ENCODE assay signal across 8 cellular contexts in the genomic region with DNA sequence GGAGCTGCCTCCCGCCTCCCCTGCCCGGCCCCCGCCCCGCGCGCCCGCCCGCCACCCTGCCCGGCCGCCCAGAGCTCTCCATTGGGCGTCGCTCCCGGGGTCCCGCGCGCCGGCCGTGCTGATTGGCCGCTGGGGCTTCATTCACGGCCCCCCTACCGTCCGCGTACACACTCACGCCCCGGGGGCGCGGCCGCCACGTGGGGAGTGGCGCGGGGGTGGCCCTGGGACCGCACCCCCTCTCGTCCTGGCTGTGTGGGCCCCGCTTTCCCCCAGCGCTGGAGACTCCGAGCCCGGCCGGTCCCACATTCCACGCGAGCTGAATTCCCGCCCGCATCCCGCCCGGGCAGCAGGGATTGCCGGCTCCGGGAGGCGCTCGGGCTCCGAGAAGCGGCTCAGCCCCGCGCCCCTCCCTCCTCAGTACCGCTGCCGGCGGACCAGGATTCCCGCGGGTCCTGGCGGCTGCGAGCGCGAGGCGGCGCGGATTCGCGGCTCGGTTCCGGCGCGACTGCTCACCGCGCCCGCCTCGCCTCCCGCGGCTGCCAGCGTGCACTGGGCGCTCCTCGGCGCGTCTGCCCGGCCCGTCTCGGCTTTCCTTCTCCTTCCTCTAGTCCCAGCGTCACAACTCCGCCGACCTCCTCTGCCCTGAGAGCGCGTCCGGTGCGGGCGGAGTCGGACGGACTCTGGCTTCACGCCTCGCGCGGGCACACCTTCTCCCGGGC. TPM values are rescaled to one million over a fixed set of nuclear protein-coding genes. Genes with fewer than 3 reads are reported as not detected.
DNase-seq lines count a peak whose midpoint lies in the region; ATAC-seq, FAIRE-seq and TF ChIP-seq lines count a peak whose summit lies in the region.

No MANE protein-coding gene starts in this region.

- H3K9me3 ChIP-seq in HepG2 (ENCODE audit: low read length) = no peaks in the 10 kb centered on the region

- intact Hi-C loops in HepG2 (cut with micrococcal nuclease; ENCODE audit: unreplicated experiment) = no loop called here

- TF ChIP-seq RAD21 in HepG2 (CRISPR knock-in tag; IDR thresholded peaks at IDR 0.05) = no peak

- POLR2A ChIA-PET in HepG2 (lab: Yijun Ruan, JAX) = interaction anchor here (1.1 to 1.3 kb wide), 2 partner anchors 17 to 35 kb away, joined by 3 read pairs; a partner anchor contains a TSS

- ATAC-seq in HG02798 (IDR thresholded peaks at IDR 0.05; ENCODE audit: poor library complexity, unreplicated experiment) = peak; percentile 78
- peak; percentile 82 for ATAC-seq in HepG2

- TF ChIP-seq POLR2A in HepG2 (IDR thresholded peaks at IDR 0.05; ENCODE audit: insufficient read depth in 1 of 2, low read depth in 2 of 2, low read length in 2 of 2) = no peak

- no peak overlapping the region for H2AFZ ChIP-seq in HepG2 (ENCODE audit: low read length)

- TF ChIP-seq EP300 in HepG2 (IDR thresholded peaks at IDR 0.05; ENCODE audit: low read depth in 2 of 2, low read length in 2 of 2) (no peak), HepG2 (CRISPR knock-in tag; IDR thresholded peaks at IDR 0.05; ENCODE audit: borderline replicate concordance) (no peak)

- no peak for TF ChIP-seq CTCF in GM12875 (IDR thresholded peaks at IDR 0.05; ENCODE audit: borderline replicate concordance, insufficient read depth, low read depth, low read length)
- TF ChIP-seq CTCF in HepG2 (CRISPR knock-in tag; IDR thresholded peaks at IDR 0.05) = peak; percentile 38

- no peak overlapping the region for H3K9ac ChIP-seq in HepG2 (ENCODE audit: insufficient read depth, low read depth, low read length)

- H3K27me3 ChIP-seq in HepG2 (ENCODE audit: control insufficient read depth in 1 of 2, insufficient read depth in 2 of 2, low read length in 2 of 2) = peaks cover 10 to 62% of the 10 kb centered on the region in 2 experiments

- in situ Hi-C loops in HepG2 (cut with HindIII; ENCODE audit: extremely low pct_ligation_motif_present, low pct_unique_long_range_greater_than_20kb) = no loop called here

- no peak for FAIRE-seq in HepG2 (lab: Jason Lieb, UNC)

- H3K4me1 ChIP-seq in HepG2 (ENCODE audit: insufficient read depth, low read length) = peaks cover 22% of the 10 kb centered on the region

- DNase-seq in NCI-H2171 treated with DMSO at 0.1 percent for 48 hours (lab: John Stamatoyannopoulos, UW) = peak; percentile 87
- peak; percentile 57 to 74 for DNase-seq in activated CD4-positive, alpha-beta T cell treated with anti-CD3 and anti-CD28 coated beads, Interleukin-2, amount 50 U/mL, for 24 hours (ENCODE audit: low read depth in 1 of 2, low spot score in 1 of 2)
- peak; percentile 80 for DNase-seq in dermis blood vessel endothelial cell
- peak; percentile 47 for DNase-seq in HepG2 (ENCODE audit: low spot score)
- DNase-seq in stimulated activated CD4-positive, alpha-beta T cell treated with anti-CD3 and anti-CD28 coated beads, Interleukin-2, amount 100 ng/mL, for 4 hours (ENCODE audit: low read depth) = peak; percentile 71
- DNase-seq in SHP77 treated with DMSO at 0.1 percent for 48 hours (lab: John Stamatoyannopoulos, UW) = no peak

- no peaks in the 10 kb centered on the region for H3K79me2 ChIP-seq in HepG2 (ENCODE audit: insufficient read depth, low read length)

- H4K20me1 ChIP-seq in HepG2 (ENCODE audit: insufficient read depth, low read length) = 0 out of 2 replicates have a peak, but pooled peaks cover 2% of the 10 kb centered on the region

- H3K36me3 ChIP-seq in HepG2 (replicated peaks in 1 of 2; ENCODE audit: control insufficient read depth in 1 of 2, insufficient read depth in 2 of 2, low read length in 2 of 2) = no peaks in the 10 kb centered on the region

- CTCF ChIA-PET in HepG2 (lab: Yijun Ruan, JAX; ENCODE audit: low intra/inter-chr PET ratio, low total read pairs) = no interaction called here

- no peak overlapping the region for H3K27ac ChIP-seq in HepG2 (ENCODE audit: extremely low read length, insufficient read depth, low read length)

- WGBS in HepG2 (ENCODE audit: low lambda C conversion rate) = 2% methylated on average over 11 of the region's 99 CpGs

- H3K4me3 ChIP-seq in GM12875 (ENCODE audit: low read depth, low read length) (peak overlapping the region; percentile 55), HepG2 (replicated peaks in 1 of 3; ENCODE audit: insufficient read depth in 1 of 3, low read depth in 2 of 3, low read length in 3 of 3) (peak overlapping the region; percentile 32 to 70 (median 59); a peak in 4 of 6 replicates)

- H3K4me2 ChIP-seq in HepG2 (ENCODE audit: low read depth, low read length) = peak overlapping the region; percentile 70

- no TSS peak for BruUV-seq in HepG2 (replicated peaks; lab: Mats Ljungman, UMichigan)

RNA-seq across cellular contexts. Expression of a gene that starts 0.5 kb away (rescaled TPM):
- total RNA-seq in dermis blood vessel endothelial cell = under 0.01 and 0.05 TPM in 2 replicates
- total RNA-seq in HepG2 (2016; rRNA removed; fragmentation: Illumina TruSeq; extraction: Trizol) = not detected in 2 replicates
- not detected in 2 replicates for total RNA-seq in HepG2 (2016; cell fraction: cytosol; rRNA removed; fragmentation: Illumina TruSeq; extraction: Trizol; ENCODE audit: low read depth)
- not detected in 2 replicates for total RNA-seq in HepG2 (2016; cell fraction: insoluble cytoplasmic fraction; rRNA removed; fragmentation: Illumina TruSeq; extraction: Trizol)
- total RNA-seq in HepG2 (2016; cell fraction: membrane; rRNA removed; fragmentation: Illumina TruSeq; extraction: Trizol) = not detected in 2 replicates
- not detected in 2 replicates for total RNA-seq in HepG2 (2016; cell fraction: nucleus; rRNA removed; fragmentation: Illumina TruSeq; extraction: Trizol)
- polyA plus RNA-seq in HepG2 (2011; rRNA removed) = not detected in 2 replicates
- not detected in 2 replicates for polyA plus RNA-seq in HepG2 (2011; cell fraction: cytosol; rRNA removed)
- not detected in 2 replicates for polyA plus RNA-seq in HepG2 (2011; cell fraction: nucleus; rRNA removed)
- not detected in 2 replicates for polyA plus RNA-seq in HepG2 (2012)
- polyA plus RNA-seq in HepG2 (2016; cell fraction: cytosol; fragmentation: Illumina TruSeq; extraction: Trizol; ENCODE audit: low read depth) = not detected in 2 replicates
- not detected in 2 replicates for polyA plus RNA-seq in HepG2 (2016; cell fraction: insoluble cytoplasmic fraction; fragmentation: Illumina TruSeq; extraction: Trizol; ENCODE audit: low read depth)
- polyA plus RNA-seq in HepG2 (2016; cell fraction: membrane; fragmentation: Illumina TruSeq; extraction: Trizol; ENCODE audit: low read depth) = not detected in 2 replicates
- polyA plus RNA-seq in HepG2 (2016; cell fraction: nucleus; fragmentation: Illumina TruSeq; extraction: Trizol; ENCODE audit: insufficient read depth, low read depth) = not detected in 2 replicates
- 0.07 TPM in 1 of 2 replicates, not detected in the other for polyA minus RNA-seq in HepG2 (2011; rRNA and poly(A)+ RNA removed; ENCODE audit: low replicate concordance)
- polyA minus RNA-seq in HepG2 (2011; cell fraction: cytosol; rRNA and poly(A)+ RNA removed) = not detected in 2 replicates
- not detected in 2 replicates for polyA minus RNA-seq in HepG2 (2011; cell fraction: nucleus; rRNA and poly(A)+ RNA removed)

RNA-seq across cellular contexts. Expression of a gene that starts 34.5 kb away (rescaled TPM):
- total RNA-seq in dermis blood vessel endothelial cell (47.0 and 47.5 TPM in 2 replicates), HepG2 (2016; rRNA removed; fragmentation: Illumina TruSeq; extraction: Trizol) (44.8 and 71.4 TPM in 2 replicates)
- total RNA-seq in HepG2 (2016; cell fraction: cytosol; rRNA removed; fragmentation: Illumina TruSeq; extraction: Trizol; ENCODE audit: low read depth) = 8.4 and 10.8 TPM in 2 replicates
- total RNA-seq in HepG2 (2016; cell fraction: insoluble cytoplasmic fraction; rRNA removed; fragmentation: Illumina TruSeq; extraction: Trizol) = 43.6 and 60.8 TPM in 2 replicates
- 16.8 and 19.4 TPM in 2 replicates for total RNA-seq in HepG2 (2016; cell fraction: membrane; rRNA removed; fragmentation: Illumina TruSeq; extraction: Trizol)
- total RNA-seq in HepG2 (2016; cell fraction: nucleus; rRNA removed; fragmentation: Illumina TruSeq; extraction: Trizol) = 20.6 and 23.0 TPM in 2 replicates
- polyA plus RNA-seq in HepG2 (2011; rRNA removed) = 11.8 and 13.5 TPM in 2 replicates
- polyA plus RNA-seq in HepG2 (2011; cell fraction: cytosol; rRNA removed) = 7.8 and 10.7 TPM in 2 replicates
- polyA plus RNA-seq in HepG2 (2011; cell fraction: nucleus; rRNA removed) = 4.5 and 5.5 TPM in 2 replicates
- polyA plus RNA-seq in HepG2 (2012) = 16.1 and 22.2 TPM in 2 replicates
- polyA plus RNA-seq in HepG2 (2016; cell fraction: cytosol; fragmentation: Illumina TruSeq; extraction: Trizol; ENCODE audit: low read depth) = 8.5 and 9.1 TPM in 2 replicates
- 71.4 and 74.3 TPM in 2 replicates for polyA plus RNA-seq in HepG2 (2016; cell fraction: insoluble cytoplasmic fraction; fragmentation: Illumina TruSeq; extraction: Trizol; ENCODE audit: low read depth)
- polyA plus RNA-seq in HepG2 (2016; cell fraction: membrane; fragmentation: Illumina TruSeq; extraction: Trizol; ENCODE audit: low read depth) = 11.7 and 13.3 TPM in 2 replicates
- polyA plus RNA-seq in HepG2 (2016; cell fraction: nucleus; fragmentation: Illumina TruSeq; extraction: Trizol; ENCODE audit: insufficient read depth, low read depth) = 35.4 and 38.1 TPM in 2 replicates
- polyA minus RNA-seq in HepG2 (2011; rRNA and poly(A)+ RNA removed; ENCODE audit: low replicate concordance) = 5.8 and 16.2 TPM in 2 replicates
- polyA minus RNA-seq in HepG2 (2011; cell fraction: cytosol; rRNA and poly(A)+ RNA removed) = 6.4 and 11.6 TPM in 2 replicates
- 18.2 and 19.0 TPM in 2 replicates for polyA minus RNA-seq in HepG2 (2011; cell fraction: nucleus; rRNA and poly(A)+ RNA removed)

RNA-seq across cellular contexts. Expression of a gene that starts 41.7 kb away (rescaled TPM):
- total RNA-seq in dermis blood vessel endothelial cell = 12.4 and 20.2 TPM in 2 replicates
- total RNA-seq in HepG2 (2016; rRNA removed; fragmentation: Illumina TruSeq; extraction: Trizol) = 2.8 TPM in 2 replicates
- total RNA-seq in HepG2 (2016; cell fraction: cytosol; rRNA removed; fragmentation: Illumina TruSeq; extraction: Trizol; ENCODE audit: low read depth) = 2.3 and 2.5 TPM in 2 replicates
- total RNA-seq in HepG2 (2016; cell fraction: insoluble cytoplasmic fraction; rRNA removed; fragmentation: Illumina TruSeq; extraction: Trizol) = 1.7 and 3.4 TPM in 2 replicates
- total RNA-seq in HepG2 (2016; cell fraction: membrane; rRNA removed; fragmentation: Illumina TruSeq; extraction: Trizol) = 3.3 and 3.5 TPM in 2 replicates
- total RNA-seq in HepG2 (2016; cell fraction: nucleus; rRNA removed; fragmentation: Illumina TruSeq; extraction: Trizol) = 3.1 and 4.0 TPM in 2 replicates
- 6.6 and 8.6 TPM in 2 replicates for polyA plus RNA-seq in HepG2 (2011; rRNA removed)
- 5.2 and 5.5 TPM in 2 replicates for polyA plus RNA-seq in HepG2 (2011; cell fraction: cytosol; rRNA removed)
- 31.9 and 32.9 TPM in 2 replicates for polyA plus RNA-seq in HepG2 (2011; cell fraction: nucleus; rRNA removed)
- polyA plus RNA-seq in HepG2 (2012) = 11.9 and 15.1 TPM in 2 replicates
- polyA plus RNA-seq in HepG2 (2016; cell fraction: cytosol; fragmentation: Illumina TruSeq; extraction: Trizol; ENCODE audit: low read depth) = 5.5 and 6.1 TPM in 2 replicates
- polyA plus RNA-seq in HepG2 (2016; cell fraction: insoluble cytoplasmic fraction; fragmentation: Illumina TruSeq; extraction: Trizol; ENCODE audit: low read depth) = 4.6 and 6.9 TPM in 2 replicates
- polyA plus RNA-seq in HepG2 (2016; cell fraction: membrane; fragmentation: Illumina TruSeq; extraction: Trizol; ENCODE audit: low read depth) = 7.6 and 10.1 TPM in 2 replicates
- polyA plus RNA-seq in HepG2 (2016; cell fraction: nucleus; fragmentation: Illumina TruSeq; extraction: Trizol; ENCODE audit: insufficient read depth, low read depth) = 7.2 and 9.0 TPM in 2 replicates
- 23.2 and 31.5 TPM in 2 replicates for polyA minus RNA-seq in HepG2 (2011; rRNA and poly(A)+ RNA removed; ENCODE audit: low replicate concordance)
- 8.4 and 8.7 TPM in 2 replicates for polyA minus RNA-seq in HepG2 (2011; cell fraction: cytosol; rRNA and poly(A)+ RNA removed)
- polyA minus RNA-seq in HepG2 (2011; cell fraction: nucleus; rRNA and poly(A)+ RNA removed) = 15.3 and 23.5 TPM in 2 replicates

RNA-seq across cellular contexts. Expression of a gene that starts 57.2 kb away (rescaled TPM):
- total RNA-seq in dermis blood vessel endothelial cell (73.7 and 136 TPM in 2 replicates), HepG2 (2016; rRNA removed; fragmentation: Illumina TruSeq; extraction: Trizol) (122 and 189 TPM in 2 replicates)
- total RNA-seq in HepG2 (2016; cell fraction: cytosol; rRNA removed; fragmentation: Illumina TruSeq; extraction: Trizol; ENCODE audit: low read depth) = 18.5 and 25.3 TPM in 2 replicates
- 132 and 186 TPM in 2 replicates for total RNA-seq in HepG2 (2016; cell fraction: insoluble cytoplasmic fraction; rRNA removed; fragmentation: Illumina TruSeq; extraction: Trizol)
- 29.8 and 36.9 TPM in 2 replicates for total RNA-seq in HepG2 (2016; cell fraction: membrane; rRNA removed; fragmentation: Illumina TruSeq; extraction: Trizol)
- 74.7 and 82.3 TPM in 2 replicates for total RNA-seq in HepG2 (2016; cell fraction: nucleus; rRNA removed; fragmentation: Illumina TruSeq; extraction: Trizol)
- 24.1 and 31.6 TPM in 2 replicates for polyA plus RNA-seq in HepG2 (2011; rRNA removed)
- polyA plus RNA-seq in HepG2 (2011; cell fraction: cytosol; rRNA removed) = 16.2 and 22.5 TPM in 2 replicates
- 24.3 and 33.1 TPM in 2 replicates for polyA plus RNA-seq in HepG2 (2011; cell fraction: nucleus; rRNA removed)
- 47.3 and 68.3 TPM in 2 replicates for polyA plus RNA-seq in HepG2 (2012)
- polyA plus RNA-seq in HepG2 (2016; cell fraction: cytosol; fragmentation: Illumina TruSeq; extraction: Trizol; ENCODE audit: low read depth) = 8.8 and 10.6 TPM in 2 replicates
- polyA plus RNA-seq in HepG2 (2016; cell fraction: insoluble cytoplasmic fraction; fragmentation: Illumina TruSeq; extraction: Trizol; ENCODE audit: low read depth) = 124 and 134 TPM in 2 replicates
- 11.0 and 11.3 TPM in 2 replicates for polyA plus RNA-seq in HepG2 (2016; cell fraction: membrane; fragmentation: Illumina TruSeq; extraction: Trizol; ENCODE audit: low read depth)
- polyA plus RNA-seq in HepG2 (2016; cell fraction: nucleus; fragmentation: Illumina TruSeq; extraction: Trizol; ENCODE audit: insufficient read depth, low read depth) = 54.3 and 57.2 TPM in 2 replicates
- polyA minus RNA-seq in HepG2 (2011; rRNA and poly(A)+ RNA removed; ENCODE audit: low replicate concordance) = 13.7 and 41.0 TPM in 2 replicates
- polyA minus RNA-seq in HepG2 (2011; cell fraction: cytosol; rRNA and poly(A)+ RNA removed) = 34.7 and 37.0 TPM in 2 replicates
- 42.7 and 58.1 TPM in 2 replicates for polyA minus RNA-seq in HepG2 (2011; cell fraction: nucleus; rRNA and poly(A)+ RNA removed)
